8 cellular contexts compared by ENCODE assay signal in the genomic region with DNA sequence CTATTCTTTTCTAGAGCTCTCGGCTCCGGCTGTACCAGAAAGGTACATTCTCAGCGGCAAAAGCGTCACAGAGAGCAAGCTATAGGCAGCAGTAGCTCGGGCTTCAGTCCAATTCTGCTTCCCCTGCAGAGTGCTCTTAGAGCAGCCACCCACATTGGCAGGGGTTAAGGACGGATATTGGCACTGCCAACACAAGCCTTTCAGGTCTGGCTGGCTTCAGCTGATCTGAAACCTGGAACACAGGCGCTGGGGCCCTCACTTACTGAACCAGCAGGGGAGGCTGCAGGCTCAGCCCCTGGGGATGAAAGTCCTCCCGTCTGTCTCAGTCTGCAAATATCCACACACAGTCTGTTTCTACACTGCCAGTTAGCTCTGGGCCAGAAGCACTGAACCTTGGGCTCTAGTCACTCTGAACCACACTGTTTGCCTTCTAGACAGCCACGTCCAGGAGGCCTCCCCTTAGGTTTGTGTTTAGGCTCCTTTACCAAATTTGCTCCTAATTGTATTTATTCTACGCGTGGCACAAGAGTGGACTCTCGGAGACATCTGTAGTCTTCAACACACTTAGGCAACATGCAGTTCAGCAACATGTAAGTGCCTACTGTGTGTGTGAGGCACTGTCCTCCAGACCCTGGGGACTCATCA. TPM values are rescaled to one million over a fixed set of nuclear protein-coding genes. Genes with fewer than 3 reads are reported as not detected.
DNase-seq lines count a peak whose midpoint lies in the region; ATAC-seq and TF ChIP-seq lines count a peak whose summit lies in the region.

No MANE protein-coding gene starts in this region.

- ATAC-seq in HG03521 (IDR thresholded peaks at IDR 0.05; ENCODE audit: unreplicated experiment) (no peak), HG03039 (IDR thresholded peaks at IDR 0.05; ENCODE audit: unreplicated experiment) (no peak)

- no peaks in the 10 kb centered on the region for H3K9me3 Mint-ChIP-seq in osteocyte (ENCODE audit: unreplicated experiment)
- no peaks in the 10 kb centered on the region for H3K9me3 Mint-ChIP-seq in endothelial cell (ENCODE audit: unreplicated experiment)

- H3K4me3 Mint-ChIP-seq in osteocyte (ENCODE audit: unreplicated experiment) (no peak overlapping the region), endothelial cell (ENCODE audit: unreplicated experiment) (no peak overlapping the region)

- H3K27me3 Mint-ChIP-seq in osteocyte (ENCODE audit: unreplicated experiment) = no peaks in the 10 kb centered on the region
- peaks cover 9% of the 10 kb centered on the region for H3K27me3 Mint-ChIP-seq in endothelial cell (ENCODE audit: unreplicated experiment)

- H3K36me3 Mint-ChIP-seq in osteocyte (ENCODE audit: unreplicated experiment) = no peaks in the 10 kb centered on the region
- H3K36me3 Mint-ChIP-seq in endothelial cell (ENCODE audit: low read depth, unreplicated experiment) = peaks cover 14% of the 10 kb centered on the region

- DNase-seq in ELR (ENCODE audit: low read depth) (peak; percentile 46), NCI-H69 (lab: John Stamatoyannopoulos, UW) (peak; percentile 60), fibroblast of gingiva (ENCODE audit: low read depth) (peak; percentile 52), osteocyte (ENCODE audit: extremely low spot score, unreplicated experiment) (no peak), endothelial cell (ENCODE audit: low spot score) (no peak), NCI-H510A (lab: John Stamatoyannopoulos, UW) (no peak)

- TF ChIP-seq CTCF in osteocyte (IDR thresholded peaks at IDR 0.05) (peak; percentile 45), endothelial cell (IDR thresholded peaks at IDR 0.05; ENCODE audit: unreplicated experiment) (no peak)

- H3K27ac Mint-ChIP-seq in osteocyte (ENCODE audit: unreplicated experiment) = peak overlapping the region; percentile 11
- no peak overlapping the region for H3K27ac Mint-ChIP-seq in endothelial cell (ENCODE audit: unreplicated experiment)

- H3K4me1 Mint-ChIP-seq in osteocyte (ENCODE audit: unreplicated experiment) (peaks cover 26% of the 10 kb centered on the region), endothelial cell (ENCODE audit: unreplicated experiment) (peaks cover 24% of the 10 kb centered on the region)

RNA-seq across cellular contexts. Expression of a gene that starts 40.1 kb away (rescaled TPM):
- total RNA-seq in osteocyte (3.3 and 3.7 TPM in 2 replicates), endothelial cell (ENCODE audit: unreplicated experiment) (0.72 TPM)

RNA-seq across cellular contexts. Expression of a gene that starts 53.2 kb away (rescaled TPM):
- 33.2 and 35.9 TPM in 2 replicates for total RNA-seq in osteocyte
- 32.7 TPM for total RNA-seq in endothelial cell (ENCODE audit: unreplicated experiment)

Comparison
In these comparisons a context has a peak if more than half of its experiments do, and no peak if none do; other contexts are left out.
1. DNase-seq: peak in ELR (single experiment), NCI-H69 (single experiment) and fibroblast of gingiva (single experiment); none in osteocyte (single experiment), endothelial cell (single experiment) and NCI-H510A (single experiment).